Comparison of ENCODE assay signal across 15 cellular contexts in genomic region chr13:106143930-106144709, GRCh38.
DNase-seq lines count a peak whose midpoint lies in the region; ATAC-seq, FAIRE-seq and TF ChIP-seq lines count a peak whose summit lies in the region.
"Had no signal": no experiment of that assay in that cellular context is flagged by ENCODE, and none has a peak within 500 bp of the region (broad histone marks: within the 10 kb centered on the region; RNA-seq: fewer than 3 reads in every experiment).

No MANE protein-coding gene starts in this region.

- ATAC-seq in PC-3: peak; percentile 48
- no peak for ATAC-seq in GM18909 (IDR thresholded peaks at IDR 0.05; ENCODE audit: poor library complexity, unreplicated experiment)
- no peak for ATAC-seq in GM21423 (IDR thresholded peaks at IDR 0.05; ENCODE audit: unreplicated experiment)

- POLR2A ChIA-PET in PC-3 (lab: Charles Lee; ENCODE audit: unreplicated experiment): interaction anchor here (0.6 kb wide), 3 partner anchors 12 to 331 kb away, joined by 3 to 4 read pairs (median 4); no protein-coding TSS in a partner anchor

- H2AFZ ChIP-seq in PC-3 (ENCODE audit: low read length): no peak overlapping the region

- H3K27me3 ChIP-seq in PC-3 (ENCODE audit: low read length): no peaks in the 10 kb centered on the region
- H3K27me3 ChIP-seq: testis had no signal

- TF ChIP-seq CTCF in C4-2B (conservative IDR thresholded peaks at IDR 0.05) (no peak), PC-3 (conservative IDR thresholded peaks at IDR 0.05; ENCODE audit: low read depth, low read length) (no peak)

- no peaks in the 10 kb centered on the region for H3K79me2 ChIP-seq in PC-3 (ENCODE audit: low read length)

- CTCF ChIA-PET in PC-3 (lab: Charles Lee): interaction anchor here (0.6 kb wide), 2 partner anchors 1609 to 1712 kb away, joined by 3 to 26 read pairs; no protein-coding TSS in a partner anchor

- no peaks in the 10 kb centered on the region for H3K9me2 ChIP-seq in PC-3 (replicated peaks; ENCODE audit: low read length)
- H3K9me2 ChIP-seq: SK-N-SH had no signal

- no peaks in the 10 kb centered on the region for H3K36me3 ChIP-seq in PC-3 (ENCODE audit: low read depth, low read length)

- H4K20me1 ChIP-seq in PC-3 (ENCODE audit: low read length): no peaks in the 10 kb centered on the region

- H3K27ac ChIP-seq in C4-2B (peak overlapping the region; percentile 51; the same call in 1 of the 2 replicates), PC-3 (ENCODE audit: low read length) (peak overlapping the region; percentile 88)
- H3K27ac ChIP-seq: testis had no signal

- intact Hi-C loops in PC-3 (cut with micrococcal nuclease): loop anchor here (2.0 to 10.0 kb wide), 3 partner anchors 47 to 389 kb away; no protein-coding TSS in a partner anchor

- in situ Hi-C loops in KBM-7 (cut with MboI; ENCODE audit: low pct_unique_long_range_greater_than_20kb, low sequenced_read_pairs): no loop called here

- BruUV-seq in PC-3 (replicated peaks; lab: Mats Ljungman, UMichigan): no TSS peak

- H3K4me1 ChIP-seq in PC-3 (ENCODE audit: insufficient read depth, low read length): peaks cover 41% of the 10 kb centered on the region
- H3K4me1 ChIP-seq: testis had no signal

- no peak overlapping the region for H3K4me3 ChIP-seq in PC-3 (ENCODE audit: low read length)
- H3K4me3 ChIP-seq: testis had no signal

- peak; percentile 89 for FAIRE-seq in islet of Langerhans (lab: Jason Lieb, UNC)

- peak; percentile 11 for DNase-seq in KBM-7
- DNase-seq in PC-3: peak; percentile 88
- no peak for DNase-seq in cortex of kidney (lab: John Stamatoyannopoulos, UW)
- DNase-seq in SHP77 (lab: John Stamatoyannopoulos, UW): no peak
- DNase-seq: activated CD4-positive, alpha-beta memory T cell treated with anti-CD3 and anti-CD28 coated beads for 36 hours; activated naive CD8-positive, alpha-beta T cell treated with anti-CD3 and anti-CD28 coated beads, Interleukin-2, amount 10 ng/mL, durations not matched to agents 7 days and 5 days; glutamatergic neuron; NCI-H524 treated with DMSO at 0.1 percent for 48 hours; retina; SK-N-SH; testis had no signal

- no peaks in the 10 kb centered on the region for H3F3A ChIP-seq in PC-3 (ENCODE audit: low read length, unreplicated experiment)

- no peaks in the 10 kb centered on the region for H3K9me3 ChIP-seq in PC-3 (ENCODE audit: low read length)
- H3K9me3 ChIP-seq: SK-N-SH, testis had no signal

- H3K4me2 ChIP-seq in PC-3 (ENCODE audit: low read length): peak overlapping the region; percentile 55
- H3K4me2 ChIP-seq: SK-N-SH had no signal

- H3K9ac ChIP-seq in PC-3 (ENCODE audit: low read length): peak overlapping the region; percentile 24; the same call in 1 of the 2 replicates
- H3K9ac ChIP-seq: SK-N-SH had no signal

Comparison
In these comparisons a context has a peak if more than half of its experiments do, and no peak if none do; other contexts are left out.
1. DNase-seq: peak in KBM-7 (single experiment) and PC-3 (single experiment); none in cortex of kidney (single experiment) and SHP77 (0 of 2).